26 cellular contexts compared by ENCODE assay signal in genomic region chrX:44299177-44299576, GRCh38. TPM values are rescaled to one million over a fixed set of nuclear protein-coding genes. Genes with fewer than 3 reads are reported as not detected.
"Had no signal": no experiment of that assay in that cellular context is flagged by ENCODE, and none has a peak within 500 bp of the region (broad histone marks: within the 10 kb centered on the region; RNA-seq: fewer than 3 reads in every experiment).

No MANE protein-coding gene starts in this region.

- H3K9me3 ChIP-seq: ascending aorta had no signal

- ATAC-seq: activated CD8-positive, alpha-beta memory T cell treated with anti-CD3 and anti-CD28 coated beads, Interleukin-2, amount 10 ng/mL, durations not matched to agents 7 days and 5 days; PC-3; T-cell had no signal

- H3K36me3 ChIP-seq: ascending aorta had no signal

- H3K27me3 ChIP-seq: ascending aorta had no signal

- H3K4me1 ChIP-seq: ascending aorta had no signal

- DNase-seq: activated B cell treated with CpG ODN at 0.5 μM for 24 hours; activated CD4-positive, alpha-beta T cell treated with anti-CD3 and anti-CD28 coated beads for 1 hour; activated CD4-positive, alpha-beta T cell treated with anti-CD3 and anti-CD28 coated beads, Interleukin-2, amount 10 ng/mL, durations not matched to agents 24 days and 14 days; activated CD4-positive, alpha-beta T cell treated with anti-CD3 and anti-CD28 coated beads, Interleukin-2, amount 50 U/mL, for 48 hours; activated CD8-positive, alpha-beta memory T cell treated with anti-CD3 and anti-CD28 coated beads, Interleukin-2, amount 10 ng/mL, durations not matched to agents 7 days and 5 days; activated effector memory CD4-positive, alpha-beta T cell treated with Interleukin-2 at 50 U/mL for 16 hours; activated naive CD4-positive, alpha-beta T cell; activated T-cell treated with anti-CD3 and anti-CD28 coated beads, Interleukin-2, amount 50 U/mL, for 24 hours; KG1; NCI-H1048; NCI-H146; NCI-H2029; NCI-H2107; NCI-H2171 treated with DMSO at 0.1 percent for 48 hours; NCI-H345; NCI-H510A; NCI-H526 treated with DMSO at 0.1 percent for 48 hours; NCI-H82; PC-3; SHP77; T-cell; T-helper 2 cell; T1000 had no signal

- H3K27ac ChIP-seq: ascending aorta had no signal

- H3K4me3 ChIP-seq: ascending aorta had no signal

RNA-seq across cellular contexts. Expression of gene EFHC2, which starts 44.3 kb away (rescaled TPM):
- total RNA-seq: activated B cell treated with CpG ODN at 0.5 μM for 24 hours; activated CD4-positive, alpha-beta T cell treated with anti-CD3 and anti-CD28 coated beads, Interleukin-2, amount 10 ng/mL, durations not matched to agents 24 days and 14 days; activated T-helper 1 cell treated with anti-CD3 and anti-CD28 coated beads, Interleukin-12 subunit alpha, Interleukin-12 subunit beta, Interleukin-2, Interleukin-4 antibody, amounts not matched to agents 30 ng/mL and 10 ng/mL and 1 ng/mL, durations not matched to agents 14 hours and 24 hours and 36 hours; ascending aorta; SK-MEL-5 had no signal
